In genomic region chr3:47824541-47825473, GRCh38 we compare ENCODE assay signal across 8 cellular contexts.
DNase-seq lines count a peak whose midpoint lies in the region; ATAC-seq and TF ChIP-seq lines count a peak whose summit lies in the region.

No MANE protein-coding gene starts in this region.

- TF ChIP-seq CTCF in AG04449 (IDR thresholded peaks at IDR 0.05; ENCODE audit: insufficient read depth, low read length, missing control alignments), result peak; percentile 62

- peak overlapping the region; percentile 93 for H3K4me3 ChIP-seq in AG04449 (ENCODE audit: low read depth, low read length)

- CTCF ChIA-PET in AG04449 (lab: Yijun Ruan, JAX), result interaction anchor here (0.7 to 7.8 kb wide), 40 partner anchors 11 to 358 kb away, joined by 3 to 123 read pairs (median 4); partner anchors contain the start of genes DHX30 and ELP6

- POLR2A ChIA-PET in AG04449 (lab: Yijun Ruan, JAX), result interaction anchor here (0.8 to 1.0 kb wide), 2 partner anchors 9 to 25 kb away, joined by 3 to 4 read pairs; no protein-coding TSS in a partner anchor

- ATAC-seq in GM18858 (IDR thresholded peaks at IDR 0.05; ENCODE audit: unreplicated experiment) (peak; percentile 74), HG03066 (IDR thresholded peaks at IDR 0.05; ENCODE audit: low read depth, unreplicated experiment) (peak; percentile 74)

- DNase-seq in AG04449 (ENCODE audit: low read depth, low spot score) (no peak), NCI-H2196 (lab: John Stamatoyannopoulos, UW; ENCODE audit: unreplicated experiment) (peak; percentile 62), cerebellar cortex (ENCODE audit: low spot score) (peak; percentile 80), kidney glomerular epithelial cell (lab: John Stamatoyannopoulos, UW) (peak; percentile 82)
- peak; percentile 61 for DNase-seq in activated CD4-positive, CD25-positive, alpha-beta regulatory T cell treated with anti-CD3 and anti-CD28 coated beads, Interleukin-2, amount 50 U/mL, for 16 hours (ENCODE audit: low read depth, low spot score)
- DNase-seq in stimulated activated CD4-positive, alpha-beta T cell treated with anti-CD3 and anti-CD28 coated beads, Interleukin-1b, Interleukin-23, amount 100 ng/mL, for 1 hour (ENCODE audit: low read depth in 2 of 2), result peak; percentile 52 to 59
